ENCODE assay signal across 8 cellular contexts in the genomic region with DNA sequence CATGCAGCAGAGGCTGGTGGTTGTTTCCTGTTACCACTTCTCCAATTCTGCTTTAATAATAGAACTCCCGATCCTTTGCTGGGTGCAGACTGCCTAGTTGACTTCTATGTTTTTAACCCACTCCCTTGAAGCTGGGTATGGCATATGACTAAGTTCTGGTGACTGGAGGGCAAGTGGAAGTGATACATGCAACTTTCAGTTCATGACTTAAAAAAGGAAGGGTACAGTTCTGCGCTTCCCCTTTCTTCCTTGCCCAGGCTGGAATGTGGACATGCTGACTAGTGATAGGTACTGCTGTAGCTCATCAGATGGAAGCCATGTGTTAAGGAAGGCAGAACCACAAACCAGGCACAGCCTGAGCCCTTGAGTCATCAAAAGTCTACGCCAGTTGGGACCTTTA.
DNase-seq lines count a peak whose midpoint lies in the region; ATAC-seq and TF ChIP-seq lines count a peak whose summit lies in the region.

No MANE protein-coding gene starts in this region.

- H3K4me1 Mint-ChIP-seq in nephron progenitor cell, result peaks cover 11% of the 10 kb centered on the region

- H3K27ac ChIP-seq in coronary artery, result peak overlapping the region; percentile 77 to 90

- H3K4me3 ChIP-seq in coronary artery, result peak overlapping the region; percentile 51

- H3K36me3 Mint-ChIP-seq in nephron progenitor cell (ENCODE audit: low read depth), result no peaks in the 10 kb centered on the region

- no peak overlapping the region for H3K27ac Mint-ChIP-seq in nephron progenitor cell

- H3K9me3 Mint-ChIP-seq in nephron progenitor cell, result no peaks in the 10 kb centered on the region

- peak; percentile 55 for ATAC-seq in GM18499 (IDR thresholded peaks at IDR 0.05; ENCODE audit: insufficient read depth, unreplicated experiment)
- peak; percentile 68 for ATAC-seq in HG03196 (IDR thresholded peaks at IDR 0.05; ENCODE audit: unreplicated experiment)

- TF ChIP-seq CTCF in coronary artery (IDR thresholded peaks at IDR 0.05) (no peak), nephron progenitor cell (IDR thresholded peaks at IDR 0.05) (no peak)

- H3K4me3 Mint-ChIP-seq in nephron progenitor cell, result no peak overlapping the region

- no peaks in the 10 kb centered on the region for H3K27me3 Mint-ChIP-seq in nephron progenitor cell (ENCODE audit: low read depth, poor library complexity)

- DNase-seq in coronary artery (ENCODE audit: low spot score) (no peak), putamen (ENCODE audit: low spot score) (peak; percentile 51), HPDE6-E6E7 (ENCODE audit: extremely low spot score) (no peak), COLO829 (ENCODE audit: low spot score) (no peak), NCI-H1417 (lab: John Stamatoyannopoulos, UW) (no peak), nephron progenitor cell (no peak)
